8 cellular contexts compared by ENCODE assay signal in genomic region chr19:4065430-4066175, GRCh38. TPM values are rescaled to one million over a fixed set of nuclear protein-coding genes. Genes with fewer than 3 reads are reported as not detected.
DNase-seq lines count a peak whose midpoint lies in the region; ATAC-seq, FAIRE-seq and TF ChIP-seq lines count a peak whose summit lies in the region.

No MANE protein-coding gene starts in this region.

- no peak overlapping the region for H3K27ac Mint-ChIP-seq in Caco-2 (ENCODE audit: unreplicated experiment)
- H3K27ac Mint-ChIP-seq in activated CD8-positive, alpha-beta memory T cell treated with anti-CD3 and anti-CD28 coated beads, Interleukin-2, amount 10 ng/mL, durations not matched to agents 7 days and 5 days, result peak overlapping the region; percentile 46

- POLR2A ChIA-PET in Caco-2 (lab: Charles Lee), result interaction anchor here (0.5 to 1.1 kb wide), 3 partner anchors 17 to 303 kb away, joined by 3 to 5 read pairs (median 3); no protein-coding TSS in a partner anchor

- no peak for TF ChIP-seq CTCF in Caco-2 (IDR thresholded peaks at IDR 0.05; ENCODE audit: insufficient read depth in 1 of 2, low read depth in 1 of 2, low read length in 1 of 2, severe bottlenecking in 1 of 2, unreplicated experiment in 1 of 2)

- CTCF ChIA-PET in Caco-2 (lab: Charles Lee), result interaction anchor here (0.5 to 0.8 kb wide), 4 partner anchors 58 to 500 kb away, joined by 3 to 6 read pairs (median 4); partner anchors contain the start of gene PIAS4
- CTCF ChIA-PET in activated CD8-positive, alpha-beta memory T cell treated with anti-CD3 and anti-CD28 coated beads, Interleukin-2, amount 10 ng/mL, durations not matched to agents 7 days and 5 days (lab: Charles Lee), result interaction anchor here (0.7 to 2.4 kb wide), 4 partner anchors 23 to 74 kb away, joined by 3 to 14 read pairs (median 3); no protein-coding TSS in a partner anchor

- intact Hi-C loops in Caco-2 (cut with micrococcal nuclease; ENCODE audit: unreplicated experiment), result loop anchor here (5.0 to 10.0 kb wide), 3 partner anchors 57 to 81 kb away; partner anchors contain the start of genes EEF2, MAP2K2 and PIAS4

- no TSS peak for BruUV-seq in Caco-2 (replicated peaks; lab: Mats Ljungman, UMichigan)

- H3K9me3 ChIP-seq in Caco-2, result no peaks in the 10 kb centered on the region
- no peaks in the 10 kb centered on the region for H3K9me3 ChIP-seq in effector memory CD4-positive, alpha-beta T cell (ENCODE audit: control insufficient read depth, low read length)
- no peaks in the 10 kb centered on the region for H3K9me3 ChIP-seq in mesodermal cell (ENCODE audit: control insufficient read depth, low read length)

- ATAC-seq in GM21381 (IDR thresholded peaks at IDR 0.05; ENCODE audit: unreplicated experiment), result peak; percentile 67
- peak; percentile 68 for ATAC-seq in activated CD8-positive, alpha-beta memory T cell treated with anti-CD3 and anti-CD28 coated beads, Interleukin-2, amount 10 ng/mL, durations not matched to agents 7 days and 5 days

- WGBS in mesodermal cell (ENCODE audit: insufficient coverage in 2 of 2), 2 experiments, result 0% methylated on average over 35 to 45 of the region's 98 CpGs

- peak overlapping the region; percentile 91 for H3K4me3 ChIP-seq in Caco-2 (ENCODE audit: low read depth, low read length)
- H3K4me3 ChIP-seq in effector memory CD4-positive, alpha-beta T cell (ENCODE audit: insufficient read depth, low read depth, low read length, poor library complexity, severe bottlenecking), result peak overlapping the region; percentile 98
- peak overlapping the region; percentile 84 for H3K4me3 ChIP-seq in mesodermal cell (ENCODE audit: extremely low read depth, insufficient read depth, low read length, poor library complexity, severe bottlenecking)

- H3K4me3 Mint-ChIP-seq in Caco-2 (ENCODE audit: unreplicated experiment), result peak overlapping the region; percentile 76
- H3K4me3 Mint-ChIP-seq in activated CD8-positive, alpha-beta memory T cell treated with anti-CD3 and anti-CD28 coated beads, Interleukin-2, amount 10 ng/mL, durations not matched to agents 7 days and 5 days, result peak overlapping the region; percentile 40

- H3K36me3 Mint-ChIP-seq in Caco-2 (ENCODE audit: insufficient read depth, unreplicated experiment), result peaks cover 15% of the 10 kb centered on the region
- peaks cover 8% of the 10 kb centered on the region for H3K36me3 Mint-ChIP-seq in activated CD8-positive, alpha-beta memory T cell treated with anti-CD3 and anti-CD28 coated beads, Interleukin-2, amount 10 ng/mL, durations not matched to agents 7 days and 5 days

- H3K27me3 ChIP-seq in Caco-2 (replicated peaks; ENCODE audit: control insufficient read depth, insufficient read depth, low read length), result no peaks in the 10 kb centered on the region
- no peaks in the 10 kb centered on the region for H3K27me3 ChIP-seq in effector memory CD4-positive, alpha-beta T cell (replicated peaks; ENCODE audit: control insufficient read depth, insufficient read depth, low read length, poor library complexity, severe bottlenecking)

- no peaks in the 10 kb centered on the region for H3K9me3 Mint-ChIP-seq in Caco-2 (ENCODE audit: unreplicated experiment)
- H3K9me3 Mint-ChIP-seq in activated CD8-positive, alpha-beta memory T cell treated with anti-CD3 and anti-CD28 coated beads, Interleukin-2, amount 10 ng/mL, durations not matched to agents 7 days and 5 days (ENCODE audit: low read depth), result no peaks in the 10 kb centered on the region

- peaks cover 36% of the 10 kb centered on the region for H3K4me1 ChIP-seq in Caco-2
- H3K4me1 ChIP-seq in effector memory CD4-positive, alpha-beta T cell (ENCODE audit: control insufficient read depth, insufficient read depth, low read length, poor library complexity, severe bottlenecking), result peaks cover 59% of the 10 kb centered on the region
- H3K4me1 ChIP-seq in mesodermal cell (ENCODE audit: control insufficient read depth, insufficient read depth, low read length, poor library complexity, severe bottlenecking), result peaks cover 10% of the 10 kb centered on the region

- H3K27ac ChIP-seq in effector memory CD4-positive, alpha-beta T cell (ENCODE audit: insufficient read depth, low read length, poor library complexity, severe bottlenecking), result peak overlapping the region; percentile 93
- no peak overlapping the region for H3K27ac ChIP-seq in mesodermal cell (ENCODE audit: low read depth, low read length, severe bottlenecking)

- peak; percentile 95 for FAIRE-seq in HTR-8/SVneo (lab: Jason Lieb, UNC)

- H3K4me1 Mint-ChIP-seq in Caco-2 (ENCODE audit: low read depth, unreplicated experiment), result no peaks in the 10 kb centered on the region
- peaks cover 48% of the 10 kb centered on the region for H3K4me1 Mint-ChIP-seq in activated CD8-positive, alpha-beta memory T cell treated with anti-CD3 and anti-CD28 coated beads, Interleukin-2, amount 10 ng/mL, durations not matched to agents 7 days and 5 days

- H3K36me3 ChIP-seq in Caco-2 (ENCODE audit: control insufficient read depth, insufficient read depth, low read length) (no peaks in the 10 kb centered on the region; the same call in 1 of the 2 replicates), mesodermal cell (ENCODE audit: control insufficient read depth, insufficient read depth, low read length) (peaks cover 11% of the 10 kb centered on the region)
- no peaks in the 10 kb centered on the region for H3K36me3 ChIP-seq in effector memory CD4-positive, alpha-beta T cell (ENCODE audit: control insufficient read depth, insufficient read depth, low read length)

- no peaks in the 10 kb centered on the region for H3K27me3 Mint-ChIP-seq in Caco-2 (ENCODE audit: insufficient read depth, unreplicated experiment)
- H3K27me3 Mint-ChIP-seq in activated CD8-positive, alpha-beta memory T cell treated with anti-CD3 and anti-CD28 coated beads, Interleukin-2, amount 10 ng/mL, durations not matched to agents 7 days and 5 days, result no peaks in the 10 kb centered on the region

- DNase-seq in Caco-2, result peak; percentile 96 to 97
- peak; percentile 85 for DNase-seq in HTR-8/SVneo (ENCODE audit: insufficient read length, low spot score)
- DNase-seq in NOMO-1 (lab: John Stamatoyannopoulos, UW; ENCODE audit: unreplicated experiment in 2 of 2), result peak; percentile 87 to 93
- DNase-seq in activated CD8-positive, alpha-beta memory T cell treated with anti-CD3 and anti-CD28 coated beads, Interleukin-2, amount 10 ng/mL, durations not matched to agents 7 days and 5 days, result peak; percentile 98
- DNase-seq in effector memory CD4-positive, alpha-beta T cell, result peak; percentile 94 to 96 (median 95)
- peak; percentile 95 for DNase-seq in stimulated activated CD8-positive, alpha-beta memory T cell treated with anti-CD3 and anti-CD28 coated beads, Interleukin-2, amount 100 ng/mL, for 1 hour (ENCODE audit: low read depth in 2 of 2)

RNA-seq across cellular contexts. Expression of gene ZBTB7A, which starts 1.1 kb away (rescaled TPM):
- total RNA-seq in Caco-2 (2022), result 11.9 and 14.7 TPM in 2 replicates
- 10 to 100 TPM; 67.4 to 72.6 TPM for total RNA-seq in activated CD8-positive, alpha-beta memory T cell treated with anti-CD3 and anti-CD28 coated beads, Interleukin-2, amount 10 ng/mL, durations not matched to agents 7 days and 5 days
- 9.1 TPM for polyA plus RNA-seq in mesodermal cell (2013, experiment 1 of 2)
- 8.0 TPM for polyA plus RNA-seq in mesodermal cell (2013, experiment 2 of 2)

RNA-seq across cellular contexts. Expression of gene PIAS4, which starts 58.1 kb away (rescaled TPM):
- 43.3 and 45.7 TPM in 2 replicates for total RNA-seq in Caco-2 (2022)
- total RNA-seq in activated CD8-positive, alpha-beta memory T cell treated with anti-CD3 and anti-CD28 coated beads, Interleukin-2, amount 10 ng/mL, durations not matched to agents 7 days and 5 days, result 10 to 100 TPM; 34.0 to 39.4 TPM
- polyA plus RNA-seq in mesodermal cell (2013, experiment 1 of 2), result 37.9 TPM
- 25.8 TPM for polyA plus RNA-seq in mesodermal cell (2013, experiment 2 of 2)

RNA-seq across cellular contexts. Expression of gene MAP2K2, which starts 58.3 kb away (rescaled TPM):
- total RNA-seq in Caco-2 (2022), result 149 and 163 TPM in 2 replicates
- total RNA-seq in activated CD8-positive, alpha-beta memory T cell treated with anti-CD3 and anti-CD28 coated beads, Interleukin-2, amount 10 ng/mL, durations not matched to agents 7 days and 5 days, result 100 to 1,000 TPM; 201 to 238 TPM
- polyA plus RNA-seq in mesodermal cell (2013, experiment 1 of 2), result 164 TPM
- polyA plus RNA-seq in mesodermal cell (2013, experiment 2 of 2), result 138 TPM
